19 cellular contexts compared by ENCODE assay signal in genomic region chr1:171500304-171500703, GRCh38. TPM values are rescaled to one million over a fixed set of nuclear protein-coding genes. Genes with fewer than 3 reads are reported as not detected.
A peak's percentile ranks its signal among the peaks of the same experiment; 100 is the strongest.
DNase-seq lines count a peak whose midpoint lies in the region; ATAC-seq lines count a peak whose summit lies in the region.
"Had no signal": no experiment of that assay in that cellular context is flagged by ENCODE, and none has a peak within 500 bp of the region (broad histone marks: within the 10 kb centered on the region; RNA-seq: fewer than 3 reads in every experiment).

No MANE protein-coding gene starts in this region.

- CTCF ChIA-PET in CD4-positive, alpha-beta memory T cell (lab: Charles Lee; ENCODE audit: partially characterized antibody): interaction anchor here (1.2 to 2.6 kb wide), 3 partner anchors 15 to 187 kb away, joined by 4 to 15 read pairs (median 4); partner anchors contain the start of genes FMO4 and PRRC2C
- CTCF ChIA-PET in T-cell (lab: Charles Lee): interaction anchor here (0.6 to 1.3 kb wide), 2 partner anchors 14 to 15 kb away, joined by 3 to 5 read pairs; no protein-coding TSS in a partner anchor

- peaks cover 3% of the 10 kb centered on the region for H3K9me3 Mint-ChIP-seq in activated T-cell treated with anti-CD3 and anti-CD28 coated beads, Interleukin-2, amount 50 U/mL, for 24 hours
- no peaks in the 10 kb centered on the region for H3K9me3 Mint-ChIP-seq in CD4-positive, alpha-beta memory T cell
- no peaks in the 10 kb centered on the region for H3K9me3 Mint-ChIP-seq in T-cell
- no peaks in the 10 kb centered on the region for H3K9me3 Mint-ChIP-seq in natural killer cell treated with Interleukin-12 subunit alpha and Interleukin-12 subunit beta and Interleukin-15 and Interleukin-18, amount 100 ng/mL, for 72 hours
- H3K9me3 Mint-ChIP-seq: CD8-positive, alpha-beta memory T cell had no signal

- peaks cover 8% of the 10 kb centered on the region for H3K36me3 ChIP-seq in CD4-positive, alpha-beta memory T cell (ENCODE audit: insufficient read depth, low read length)

- peaks cover 90% of the 10 kb centered on the region for H3K4me1 Mint-ChIP-seq in activated T-cell treated with anti-CD3 and anti-CD28 coated beads, Interleukin-2, amount 50 U/mL, for 24 hours (ENCODE audit: low read depth)
- H3K4me1 Mint-ChIP-seq in CD4-positive, alpha-beta memory T cell: peaks cover 62 to 94% (median 79%) of the 10 kb centered on the region in 4 donors
- H3K4me1 Mint-ChIP-seq in T-cell: peaks cover 90 to 96% (median 92%) of the 10 kb centered on the region in 3 donors
- H3K4me1 Mint-ChIP-seq in natural killer cell treated with Interleukin-12 subunit alpha and Interleukin-12 subunit beta and Interleukin-15 and Interleukin-18, amount 100 ng/mL, for 72 hours (ENCODE audit: low read depth in 2 of 2): peaks cover 75 to 80% of the 10 kb centered on the region in 2 donors

- no peaks in the 10 kb centered on the region for H3K9me3 ChIP-seq in CD4-positive, alpha-beta memory T cell (ENCODE audit: control insufficient read depth in 1 of 2, low read length in 2 of 2)
- H3K9me3 ChIP-seq: BE2C had no signal

- no peak overlapping the region for H3K4me3 Mint-ChIP-seq in activated T-cell treated with anti-CD3 and anti-CD28 coated beads, Interleukin-2, amount 50 U/mL, for 24 hours
- H3K4me3 Mint-ChIP-seq in CD4-positive, alpha-beta memory T cell: peak overlapping the region in 3 of 8 donors; percentile 14 to 52 (median 36)
- peak overlapping the region in 2 of 3 donors; percentile 13 to 54 for H3K4me3 Mint-ChIP-seq in T-cell
- no peak overlapping the region for H3K4me3 Mint-ChIP-seq in natural killer cell treated with Interleukin-12 subunit alpha and Interleukin-12 subunit beta and Interleukin-15 and Interleukin-18, amount 100 ng/mL, for 72 hours

- no peak for ATAC-seq in T-cell (replicated peaks in 1 of 4)
- no peak for ATAC-seq in natural killer cell treated with Interleukin-12 subunit alpha and Interleukin-12 subunit beta and Interleukin-15 and Interleukin-18, amount 100 ng/mL, for 72 hours
- ATAC-seq in GM19455 (IDR thresholded peaks at IDR 0.05; ENCODE audit: unreplicated experiment): no peak
- no peak for ATAC-seq in left ventricle myocardium superior
- ATAC-seq: HepG2 had no signal

- intact Hi-C loops in CD4-positive, alpha-beta memory T cell (cut with micrococcal nuclease): no loop called here
- intact Hi-C loops in left ventricle myocardium superior (cut with micrococcal nuclease): no loop called here

- POLR2A ChIA-PET in CD4-positive, alpha-beta memory T cell (lab: Charles Lee; ENCODE audit: partially characterized antibody): interaction anchor here (1.2 kb wide), 1 partner anchor 9 kb away, joined by 5 read pairs; no protein-coding TSS in a partner anchor
- POLR2A ChIA-PET in T-cell (lab: Charles Lee): interaction anchor here (0.6 to 2.2 kb wide), 5 partner anchors 9 to 24 kb away, joined by 4 to 11 read pairs (median 5); no protein-coding TSS in a partner anchor

- no peaks in the 10 kb centered on the region for H3K27me3 Mint-ChIP-seq in activated T-cell treated with anti-CD3 and anti-CD28 coated beads, Interleukin-2, amount 50 U/mL, for 24 hours
- no peaks in the 10 kb centered on the region for H3K27me3 Mint-ChIP-seq in CD4-positive, alpha-beta memory T cell
- no peaks in the 10 kb centered on the region for H3K27me3 Mint-ChIP-seq in T-cell
- H3K27me3 Mint-ChIP-seq in natural killer cell treated with Interleukin-12 subunit alpha and Interleukin-12 subunit beta and Interleukin-15 and Interleukin-18, amount 100 ng/mL, for 72 hours: no peaks in the 10 kb centered on the region
- H3K27me3 Mint-ChIP-seq: CD8-positive, alpha-beta memory T cell had no signal

- peaks cover 94% of the 10 kb centered on the region for H3K4me1 ChIP-seq in CD4-positive, alpha-beta memory T cell (ENCODE audit: insufficient read depth, low read length)
- H3K4me1 ChIP-seq: BE2C had no signal

- H3K4me3 ChIP-seq in CD4-positive, alpha-beta memory T cell (ENCODE audit: low read length in 2 of 2): no peak overlapping the region
- H3K4me3 ChIP-seq: PC-9 had no signal

- no peak for DNase-seq in activated T-cell treated with anti-CD3 and anti-CD28 coated beads, Interleukin-2, amount 50 U/mL, for 24 hours
- DNase-seq in activated T-cell treated with anti-CD3 and anti-CD28 coated beads, Interleukin-2, amount 50 U/mL, for 48 hours: no peak
- DNase-seq in CD4-positive, alpha-beta memory T cell: no peak
- DNase-seq in T-cell (no peak), left ventricle myocardium superior (no peak), hippocampal formation (lab: John Stamatoyannopoulos, UW) (no peak)
- DNase-seq in natural killer cell treated with Interleukin-12 subunit alpha and Interleukin-12 subunit beta and Interleukin-15 and Interleukin-18, amount 100 ng/mL, for 72 hours (ENCODE audit: low spot score): no peak
- DNase-seq: BE2C; CD8-positive, alpha-beta memory T cell; DMS79; KG1; NCI-H1417 treated with DMSO at 0.1 percent for 48 hours; NCI-H187 treated with DMSO at 0.1 percent for 48 hours; NCI-H2227 treated with DMSO at 0.1 percent for 48 hours; NCI-H510A treated with DMSO at 0.1 percent for 48 hours; NCI-H774; PC-9 had no signal

- H3K27me3 ChIP-seq in CD4-positive, alpha-beta memory T cell (ENCODE audit: insufficient read depth, low read length): no peaks in the 10 kb centered on the region
- H3K27me3 ChIP-seq: BE2C had no signal

- peaks cover 77% of the 10 kb centered on the region for H3K36me3 Mint-ChIP-seq in activated T-cell treated with anti-CD3 and anti-CD28 coated beads, Interleukin-2, amount 50 U/mL, for 24 hours (ENCODE audit: low read depth)
- peaks cover 38 to 45% of the 10 kb centered on the region in 2 donors for H3K36me3 Mint-ChIP-seq in CD4-positive, alpha-beta memory T cell
- H3K36me3 Mint-ChIP-seq in T-cell: peaks cover 52% of the 10 kb centered on the region
- H3K36me3 Mint-ChIP-seq in natural killer cell treated with Interleukin-12 subunit alpha and Interleukin-12 subunit beta and Interleukin-15 and Interleukin-18, amount 100 ng/mL, for 72 hours: peaks cover 30% of the 10 kb centered on the region

- no peak overlapping the region for H3K27ac ChIP-seq in CD4-positive, alpha-beta memory T cell (ENCODE audit: low read depth, low read length)
- H3K27ac ChIP-seq: PC-9 had no signal

- H3K27ac Mint-ChIP-seq in activated T-cell treated with anti-CD3 and anti-CD28 coated beads, Interleukin-2, amount 50 U/mL, for 24 hours: peak overlapping the region; percentile 83
- peak overlapping the region in 4 of 7 donors; percentile 22 to 74 (median 46) for H3K27ac Mint-ChIP-seq in CD4-positive, alpha-beta memory T cell
- H3K27ac Mint-ChIP-seq in T-cell: peak overlapping the region in 1 of 2 donors; percentile 46
- H3K27ac Mint-ChIP-seq in natural killer cell treated with Interleukin-12 subunit alpha and Interleukin-12 subunit beta and Interleukin-15 and Interleukin-18, amount 100 ng/mL, for 72 hours: peak overlapping the region; percentile 70 to 84

RNA-seq across cellular contexts. Expression of gene PRRC2C, which starts 15.0 kb away (rescaled TPM):
- 100 to 1,000 TPM; 279 to 298 TPM for total RNA-seq in CD4-positive, alpha-beta memory T cell
- polyA plus RNA-seq in CD4-positive, alpha-beta memory T cell: 100 to 1,000 TPM in 1 of 2 donors, 10 to 100 TPM in 1; 12.4 to 123 TPM
- total RNA-seq in T-cell (100 to 1,000 TPM; 229 to 340 (median 259) TPM), left ventricle myocardium superior (51.7 TPM)
- total RNA-seq in natural killer cell treated with Interleukin-12 subunit alpha and Interleukin-12 subunit beta and Interleukin-15 and Interleukin-18, amount 100 ng/mL, for 72 hours: 100 to 1,000 TPM; 331 to 343 TPM

Comparison
In these comparisons a context has a peak if more than half of its experiments do, and no peak if none do; other contexts are left out.
1. H3K4me3 Mint-ChIP-seq: peak in T-cell (2 of 3); none in activated T-cell treated with anti-CD3 and anti-CD28 coated beads, Interleukin-2, amount 50 U/mL, for 24 hours (single experiment) and natural killer cell treated with Interleukin-12 subunit alpha and Interleukin-12 subunit beta and Interleukin-15 and Interleukin-18, amount 100 ng/mL, for 72 hours (single experiment).